ENCODE assay signal across 11 cellular contexts in the genomic region with DNA sequence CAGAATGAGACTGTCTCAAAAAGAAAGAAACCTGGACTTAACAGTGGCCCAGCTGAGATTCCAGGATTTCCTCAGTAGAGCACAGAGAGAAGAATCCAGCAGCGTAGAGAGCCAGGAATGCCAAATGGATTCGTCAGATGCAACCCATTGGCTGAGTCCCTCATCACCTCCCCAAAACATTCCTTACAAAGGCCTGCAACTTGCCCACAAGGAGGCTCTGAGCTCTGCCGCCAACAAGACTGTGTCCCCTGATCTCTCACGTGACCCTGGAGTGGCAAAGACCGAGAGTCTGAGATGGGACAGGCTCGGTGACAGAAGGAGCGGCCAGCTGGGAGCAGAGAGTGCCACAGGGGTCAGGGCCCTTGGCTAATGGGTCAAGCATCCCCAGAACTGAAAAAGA. TPM values are rescaled to one million over a fixed set of nuclear protein-coding genes. Genes with fewer than 3 reads are reported as not detected.
A peak's percentile ranks its signal among the peaks of the same experiment; 100 is the strongest.
DNase-seq lines count a peak whose midpoint lies in the region; ATAC-seq, FAIRE-seq and TF ChIP-seq lines count a peak whose summit lies in the region.
"Had no signal": no experiment of that assay in that cellular context is flagged by ENCODE, and none has a peak within 500 bp of the region (broad histone marks: within the 10 kb centered on the region; RNA-seq: fewer than 3 reads in every experiment).

No MANE protein-coding gene starts in this region.

- H3K79me2 ChIP-seq in mesendoderm (ENCODE audit: control insufficient read depth, insufficient read depth, low read length) = no peaks in the 10 kb centered on the region

- in situ Hi-C loops in ACHN (cut with HindIII; ENCODE audit: low pct_ligation_motif_present, low pct_unique_long_range_greater_than_20kb, low sequenced_read_pairs) = no loop called here

- DNase-seq in ACHN (peak; percentile 95), HS-5 (ENCODE audit: low read depth) (peak; percentile 56), choroid plexus epithelial cell (ENCODE audit: low read depth) (peak; percentile 84), mesendoderm (peak; percentile 98), pancreas (no peak)
- DNase-seq: NCI-H1105 had no signal

- H3K9me3 ChIP-seq in pancreas = no peaks in the 10 kb centered on the region

- peak; percentile 45 for TF ChIP-seq CTCF in choroid plexus epithelial cell (conservative IDR thresholded peaks at IDR 0.05; ENCODE audit: low read depth, low read length)
- TF ChIP-seq CTCF in pancreas (IDR thresholded peaks at IDR 0.05) = no peak

- ATAC-seq in HG02588 (IDR thresholded peaks at IDR 0.05; ENCODE audit: unreplicated experiment) (no peak), GM21825 (IDR thresholded peaks at IDR 0.05; ENCODE audit: unreplicated experiment) (no peak), pancreas (no peak), HG02759 (IDR thresholded peaks at IDR 0.05; ENCODE audit: unreplicated experiment) (no peak)
- ATAC-seq: activated T-helper 17 cell treated with anti-CD3 and anti-CD28 coated beads, Interleukin-2, amount 50 U/mL, for 72 hours had no signal

- H3K27ac ChIP-seq in mesendoderm (ENCODE audit: low read depth, low read length) (no peak overlapping the region), pancreas (no peak overlapping the region)

- H3K36me3 ChIP-seq in mesendoderm (ENCODE audit: control insufficient read depth, insufficient read depth, low read length) = no peaks in the 10 kb centered on the region
- no peaks in the 10 kb centered on the region for H3K36me3 ChIP-seq in pancreas

- H3K27me3 ChIP-seq in mesendoderm (ENCODE audit: insufficient read depth, low read length, poor library complexity) (no peaks in the 10 kb centered on the region), pancreas (no peaks in the 10 kb centered on the region)

- no CpG with 5 or more reads among the region's 7 CpGs for WGBS in mesendoderm (ENCODE audit: extremely low coverage, insufficient coverage, low lambda C conversion rate)
- 51 to 54% methylated on average over 7 of the region's 7 CpGs for WGBS in pancreas, 2 donors

- H2AK5ac ChIP-seq in mesendoderm (ENCODE audit: low read length) = no peak overlapping the region

- no peak overlapping the region for H3K4me3 ChIP-seq in choroid plexus epithelial cell (ENCODE audit: low read depth, low read length)
- no peak overlapping the region for H3K4me3 ChIP-seq in mesendoderm (ENCODE audit: low read length)
- H3K4me3 ChIP-seq in pancreas = no peak overlapping the region

- H3K4me2 ChIP-seq in mesendoderm (ENCODE audit: low read length) = no peak overlapping the region

- no peak overlapping the region for H2BK5ac ChIP-seq in mesendoderm (ENCODE audit: low read length)

- no peak overlapping the region for H3K56ac ChIP-seq in mesendoderm (ENCODE audit: low read length)

- H3K4ac ChIP-seq in mesendoderm (ENCODE audit: low read depth, low read length) = no peak overlapping the region

- no peak overlapping the region for H2BK120ac ChIP-seq in mesendoderm (ENCODE audit: low read depth, low read length)

- intact Hi-C loops in pancreas (cut with DNase I) = loop anchor here in 1 of 3 donors (5.0 kb wide), 1 partner anchor 557 kb away; no protein-coding TSS in a partner anchor

- no peaks in the 10 kb centered on the region for H3K79me1 ChIP-seq in mesendoderm (ENCODE audit: low read length)

- H2BK15ac ChIP-seq in mesendoderm (replicated peaks; ENCODE audit: low read depth) = no peak overlapping the region

- no peak for FAIRE-seq in pancreas (lab: Jason Lieb, UNC)
- FAIRE-seq: frontal cortex had no signal

- H4K8ac ChIP-seq in mesendoderm (ENCODE audit: low read depth, low read length) = no peak overlapping the region

- H3K9ac ChIP-seq in mesendoderm (ENCODE audit: low read length) = no peak overlapping the region

- H3K23ac ChIP-seq in mesendoderm (ENCODE audit: low read length) = no peak overlapping the region

- H3K18ac ChIP-seq in mesendoderm (ENCODE audit: low read length) = no peak overlapping the region

- H3K4me1 ChIP-seq in mesendoderm (ENCODE audit: control insufficient read depth, low read depth, low read length) = no peaks in the 10 kb centered on the region
- peaks cover 0 to 13% (median 0%) of the 10 kb centered on the region in 3 donors for H3K4me1 ChIP-seq in pancreas

- no peak overlapping the region for H4K5ac ChIP-seq in mesendoderm (ENCODE audit: low read length)

RNA-seq across cellular contexts. Expression of gene CHMP6, which starts 6.9 kb away (rescaled TPM):
- polyA plus RNA-seq in mesendoderm (2013, experiment 1 of 2) = 11.6 TPM
- 11.8 TPM for polyA plus RNA-seq in mesendoderm (2013, experiment 2 of 2)
- 10 to 100 TPM in 4 of 6 donors, 1 to 10 TPM in 2; 9.5 to 15.1 (median 12.4) TPM for total RNA-seq in pancreas
- 10 to 100 TPM; 22.4 to 30.8 TPM for polyA plus RNA-seq in pancreas

RNA-seq across cellular contexts. Expression of gene BAIAP2, which starts 50.2 kb away (rescaled TPM):
- 12.3 TPM for polyA plus RNA-seq in mesendoderm (2013, experiment 1 of 2)
- 11.6 TPM for polyA plus RNA-seq in mesendoderm (2013, experiment 2 of 2)
- total RNA-seq in pancreas = 10 to 100 TPM in 3 of 6 donors, 1 to 10 TPM in 3; 4.7 to 13.2 (median 8.6) TPM
- 10 to 100 TPM; 11.6 to 16.4 TPM for polyA plus RNA-seq in pancreas

Comparison
In these comparisons a context has a peak if more than half of its experiments do, and no peak if none do; other contexts are left out.
1. DNase-seq: peak in ACHN (single experiment), HS-5 (single experiment), choroid plexus epithelial cell (single experiment) and mesendoderm (single experiment); none in pancreas (0 of 6).